Comparison of ENCODE assay signal across 22 cellular contexts in genomic region chr17:6461792-6462524, GRCh38. TPM values are rescaled to one million over a fixed set of nuclear protein-coding genes. Genes with fewer than 3 reads are reported as not detected.
A peak's percentile ranks its signal among the peaks of the same experiment; 100 is the strongest.
DNase-seq lines count a peak whose midpoint lies in the region; ATAC-seq and TF ChIP-seq lines count a peak whose summit lies in the region.
"Had no signal": no experiment of that assay in that cellular context is flagged by ENCODE, and none has a peak within 500 bp of the region (broad histone marks: within the 10 kb centered on the region; RNA-seq: fewer than 3 reads in every experiment).

No MANE protein-coding gene starts in this region.

- TF ChIP-seq CTCF in lower lobe of right lung (IDR thresholded peaks at IDR 0.05), result no peak

- H3K9me3 Mint-ChIP-seq in activated naive CD8-positive, alpha-beta T cell treated with anti-CD3 and anti-CD28 coated beads, Interleukin-2, amount 50 U/mL, for 24 hours, result no peaks in the 10 kb centered on the region
- H3K9me3 Mint-ChIP-seq: immature natural killer cell had no signal

- no peak for DNase-seq in activated CD4-positive, CD25-positive, alpha-beta regulatory T cell (lab: John Stamatoyannopoulos, UW)
- peak; percentile 56 for DNase-seq in Jurkat, Clone E6-1 (ENCODE audit: low read depth, low spot score)
- peak; percentile 26 for DNase-seq in activated naive CD8-positive, alpha-beta T cell treated with anti-CD3 and anti-CD28 coated beads, Interleukin-2, amount 50 U/mL, for 24 hours
- peak; percentile 14 for DNase-seq in lower lobe of right lung
- DNase-seq in GM03348 (ENCODE audit: low spot score), result no peak
- DNase-seq: activated CD8-positive, alpha-beta memory T cell treated with anti-CD3 and anti-CD28 coated beads, Interleukin-2, amount 50 U/mL, for 48 hours; C1 segment of cervical spinal cord; DMS79; gastrocnemius medialis; immature natural killer cell; NCI-H187; PC-9; retina; thyroid gland had no signal

- peak; percentile 32 to 48 for ATAC-seq in activated CD4-positive, CD25-positive, alpha-beta regulatory T cell treated with anti-CD3 and anti-CD28 coated beads, Interleukin-2, amount 50 U/mL, for 24 hours
- peak; percentile 82 for ATAC-seq in activated naive CD8-positive, alpha-beta T cell treated with anti-CD3 and anti-CD28 coated beads, Interleukin-2, amount 50 U/mL, for 24 hours
- ATAC-seq in lower lobe of right lung (no peak), GM18498 (IDR thresholded peaks at IDR 0.05; ENCODE audit: unreplicated experiment) (no peak), HG02588 (IDR thresholded peaks at IDR 0.05; ENCODE audit: unreplicated experiment) (no peak)
- ATAC-seq: gastrocnemius medialis, SK-N-SH treated with all-trans-retinoic acid at 6 μM for 48 hours had no signal

- no peak overlapping the region for H3K27ac ChIP-seq in lower lobe of right lung
- H3K27ac ChIP-seq: gastrocnemius medialis, PC-9, thyroid gland had no signal

- H3K27me3 Mint-ChIP-seq in activated naive CD8-positive, alpha-beta T cell treated with anti-CD3 and anti-CD28 coated beads, Interleukin-2, amount 50 U/mL, for 24 hours, result peaks cover 6% of the 10 kb centered on the region

- peaks cover 20% of the 10 kb centered on the region for H3K4me1 Mint-ChIP-seq in activated naive CD8-positive, alpha-beta T cell treated with anti-CD3 and anti-CD28 coated beads, Interleukin-2, amount 50 U/mL, for 24 hours

- no peaks in the 10 kb centered on the region for H3K9me3 ChIP-seq in lower lobe of right lung
- H3K9me3 ChIP-seq: gastrocnemius medialis, thyroid gland had no signal

- no peak overlapping the region for H3K27ac Mint-ChIP-seq in activated naive CD8-positive, alpha-beta T cell treated with anti-CD3 and anti-CD28 coated beads, Interleukin-2, amount 50 U/mL, for 24 hours
- H3K27ac Mint-ChIP-seq: immature natural killer cell had no signal

- no peaks in the 10 kb centered on the region for H3K36me3 Mint-ChIP-seq in activated naive CD8-positive, alpha-beta T cell treated with anti-CD3 and anti-CD28 coated beads, Interleukin-2, amount 50 U/mL, for 24 hours (ENCODE audit: low read depth)
- H3K36me3 Mint-ChIP-seq: immature natural killer cell had no signal

- no peak overlapping the region for H3K4me3 ChIP-seq in Jurkat, Clone E6-1 (ENCODE audit: low read length)
- no peak overlapping the region for H3K4me3 ChIP-seq in lower lobe of right lung
- H3K4me3 ChIP-seq: gastrocnemius medialis, PC-9, thyroid gland had no signal

- H3K4me3 Mint-ChIP-seq in activated naive CD8-positive, alpha-beta T cell treated with anti-CD3 and anti-CD28 coated beads, Interleukin-2, amount 50 U/mL, for 24 hours, result no peak overlapping the region
- H3K4me3 Mint-ChIP-seq: immature natural killer cell had no signal

- no peaks in the 10 kb centered on the region for H3K4me1 ChIP-seq in lower lobe of right lung
- H3K4me1 ChIP-seq: thyroid gland had no signal

- intact Hi-C loops in lower lobe of right lung (cut with DNase I), result no loop called here

- no peaks in the 10 kb centered on the region for H3K36me3 ChIP-seq in lower lobe of right lung
- H3K36me3 ChIP-seq: gastrocnemius medialis, thyroid gland had no signal

- H3K27me3 ChIP-seq in lower lobe of right lung (ENCODE audit: low read depth), result no peaks in the 10 kb centered on the region
- H3K27me3 ChIP-seq: gastrocnemius medialis, thyroid gland had no signal

RNA-seq across cellular contexts. Expression of gene PIMREG, which starts 17.7 kb away (rescaled TPM):
- polyA plus RNA-seq in Jurkat, Clone E6-1 (2012; ENCODE audit: insufficient read depth, insufficient read length), result 42.8 TPM
- 0.62 TPM for total RNA-seq in lower lobe of right lung
- total RNA-seq: thyroid gland had no signal

RNA-seq across cellular contexts. Expression of gene AIPL1, which starts 27.0 kb away (rescaled TPM):
- polyA plus RNA-seq in Jurkat, Clone E6-1 (2012; ENCODE audit: insufficient read depth, insufficient read length), result not detected
- not detected for total RNA-seq in lower lobe of right lung
- total RNA-seq: A172, aorta, gastrocnemius medialis, NCI-H460, PC-9, thyroid gland had no signal
- polyA plus RNA-seq: immature natural killer cell, neural cell had no signal

Comparison
In these comparisons a context has a peak if more than half of its experiments do, and no peak if none do; other contexts are left out.
1. ATAC-seq: peak in activated CD4-positive, CD25-positive, alpha-beta regulatory T cell treated with anti-CD3 and anti-CD28 coated beads, Interleukin-2, amount 50 U/mL, for 24 hours (2 of 2) and activated naive CD8-positive, alpha-beta T cell treated with anti-CD3 and anti-CD28 coated beads, Interleukin-2, amount 50 U/mL, for 24 hours (single experiment); none in lower lobe of right lung (0 of 2), GM18498 (single experiment) and HG02588 (single experiment).
2. DNase-seq: peak in Jurkat, Clone E6-1 (single experiment), activated naive CD8-positive, alpha-beta T cell treated with anti-CD3 and anti-CD28 coated beads, Interleukin-2, amount 50 U/mL, for 24 hours (single experiment) and lower lobe of right lung (single experiment); none in activated CD4-positive, CD25-positive, alpha-beta regulatory T cell (0 of 4) and GM03348 (single experiment).